ENCODE assay signal across 1 cellular context in genomic region chr5:157063776-157064430, GRCh38.
TF ChIP-seq lines count a peak whose summit lies in the region.

No MANE protein-coding gene starts in this region.

TF ChIP-seq in H1, 55 proteins besides CTCF, POLR2A, EP300 and RAD21 (continued from another document):
- TF ChIP-seq NANOG (IDR thresholded peaks at IDR 0.05; ENCODE audit: insufficient read depth, low read depth, low read length, poor library complexity, severe bottlenecking) (no peak), EZH2 (IDR thresholded peaks at IDR 0.05; ENCODE audit: low read depth, low read length, severe bottlenecking) (no peak), TCF12 (IDR thresholded peaks at IDR 0.05; ENCODE audit: low read depth, low read length) (no peak), BACH1 (IDR thresholded peaks at IDR 0.05; ENCODE audit: low read length) (no peak), TEAD4 (IDR thresholded peaks at IDR 0.05; ENCODE audit: low read depth, low read length) (no peak), RFX5 (IDR thresholded peaks at IDR 0.05; ENCODE audit: borderline replicate concordance, low read depth, low read length) (no peak), NRF1 (IDR thresholded peaks at IDR 0.05; ENCODE audit: low read depth, low read length) (no peak), KDM1A (IDR thresholded peaks at IDR 0.05; ENCODE audit: borderline replicate concordance, low read length) (no peak), JUN (IDR thresholded peaks at IDR 0.05; ENCODE audit: low read depth, low read length) (no peak), YY1 (IDR thresholded peaks at IDR 0.05; ENCODE audit: low read depth, low read length) (no peak)
